19 cellular contexts compared by ENCODE assay signal in genomic region chrX:65726708-65727107, GRCh38. TPM values are rescaled to one million over a fixed set of nuclear protein-coding genes. Genes with fewer than 3 reads are reported as not detected.
DNase-seq lines count a peak whose midpoint lies in the region; ATAC-seq, FAIRE-seq and TF ChIP-seq lines count a peak whose summit lies in the region.
"Had no signal": no experiment of that assay in that cellular context is flagged by ENCODE, and none has a peak within 500 bp of the region (broad histone marks: within the 10 kb centered on the region; RNA-seq: fewer than 3 reads in every experiment).

No MANE protein-coding gene starts in this region.

- DNase-seq in T-helper 2 cell treated with Interferon-gamma antibody and Interleukin-4, amounts not matched to agents 5 μg/mL and 100 μg/mL, for 36 hours (ENCODE audit: low spot score): no peak
- no peak for DNase-seq in T-helper 2 cell
- DNase-seq in central memory CD8-positive, alpha-beta T cell (ENCODE audit: low spot score in 2 of 2): no peak
- DNase-seq in neural crest cell (ENCODE audit: low read depth, low spot score): no peak
- DNase-seq in SIG-M5 (lab: John Stamatoyannopoulos, UW): no peak
- no peak for DNase-seq in small intestine
- DNase-seq: 8988T; amniotic stem cell; foreskin fibroblast; NCI-H2081 treated with DMSO at 0.1 percent for 48 hours; NCI-H526 treated with DMSO at 0.1 percent for 48 hours; stimulated activated CD4-positive, alpha-beta T cell treated with anti-CD3 and anti-CD28 coated beads, Interleukin-4, amount 100 ng/mL, for 1 hour; stimulated activated CD8-positive, alpha-beta memory T cell treated with anti-CD3 and anti-CD28 coated beads, Interleukin-4, amount 100 ng/mL, for 48 hours; transverse colon had no signal

- H3K4me3 Mint-ChIP-seq in T-helper 2 cell treated with Interferon-gamma antibody and Interleukin-4, amounts not matched to agents 5 μg/mL and 100 μg/mL, for 36 hours: no peak overlapping the region
- H3K4me3 Mint-ChIP-seq in IgD-negative memory B cell (peak overlapping the region in 1 of 4 donors; percentile 59), neural crest cell (no peak overlapping the region)
- peak overlapping the region; percentile 38 for H3K4me3 Mint-ChIP-seq in central memory CD8-positive, alpha-beta T cell

- H3K4me1 ChIP-seq in small intestine (ENCODE audit: control insufficient read depth in 2 of 2, insufficient read depth in 1 of 2, low read depth in 1 of 2, low read length in 1 of 2): no peaks in the 10 kb centered on the region
- H3K4me1 ChIP-seq: transverse colon had no signal

- 44 to 55% (median 49%) methylated on average over 1 of the region's 1 CpG for WGBS in small intestine, 3 donors

- ATAC-seq in central memory CD8-positive, alpha-beta T cell (replicated peaks; ENCODE audit: extremely low read depth, poor library complexity, severe bottlenecking): no peak
- ATAC-seq in HG02588 (IDR thresholded peaks at IDR 0.05; ENCODE audit: unreplicated experiment): no peak
- ATAC-seq: Panc1 had no signal

- no peak for TF ChIP-seq CTCF in neural crest cell (conservative IDR thresholded peaks at IDR 0.05)

- peaks cover 0 to 4% of the 10 kb centered on the region in 2 donors for H3K36me3 ChIP-seq in small intestine (ENCODE audit: control insufficient read depth in 2 of 2, insufficient read depth in 2 of 2, low read length in 2 of 2)
- H3K36me3 ChIP-seq: transverse colon had no signal

- H3K27me3 ChIP-seq in small intestine (ENCODE audit: control insufficient read depth in 2 of 2, insufficient read depth in 2 of 2, low read length in 2 of 2): no peaks in the 10 kb centered on the region
- H3K27me3 ChIP-seq: transverse colon had no signal

- H3K36me3 Mint-ChIP-seq in T-helper 2 cell treated with Interferon-gamma antibody and Interleukin-4, amounts not matched to agents 5 μg/mL and 100 μg/mL, for 36 hours (ENCODE audit: low read depth): peaks cover 71% of the 10 kb centered on the region
- H3K36me3 Mint-ChIP-seq in IgD-negative memory B cell (peaks cover 4% of the 10 kb centered on the region), neural crest cell (ENCODE audit: low read depth) (peaks cover 31% of the 10 kb centered on the region)
- peaks cover 50% of the 10 kb centered on the region for H3K36me3 Mint-ChIP-seq in central memory CD8-positive, alpha-beta T cell (ENCODE audit: insufficient read depth)

- H3K9me3 ChIP-seq in small intestine (ENCODE audit: control insufficient read depth, low read depth): peaks cover 2% of the 10 kb centered on the region
- H3K9me3 ChIP-seq: transverse colon had no signal

- no peak overlapping the region for H3K4me3 ChIP-seq in small intestine (ENCODE audit: low read depth in 1 of 2, low read length in 2 of 2)
- H3K4me3 ChIP-seq: transverse colon had no signal

- H3K9me3 Mint-ChIP-seq in T-helper 2 cell treated with Interferon-gamma antibody and Interleukin-4, amounts not matched to agents 5 μg/mL and 100 μg/mL, for 36 hours: peaks cover 3% of the 10 kb centered on the region
- peaks cover 1 to 7% (median 4%) of the 10 kb centered on the region in 3 donors for H3K9me3 Mint-ChIP-seq in IgD-negative memory B cell
- no peaks in the 10 kb centered on the region for H3K9me3 Mint-ChIP-seq in central memory CD8-positive, alpha-beta T cell
- H3K9me3 Mint-ChIP-seq in neural crest cell: peaks cover 6% of the 10 kb centered on the region

- peak overlapping the region in 1 of 2 donors; percentile 38 for H3K27ac ChIP-seq in small intestine (ENCODE audit: low read depth in 1 of 2, low read length in 1 of 2)
- H3K27ac ChIP-seq: transverse colon, VCaP had no signal

- H3K27me3 Mint-ChIP-seq in T-helper 2 cell treated with Interferon-gamma antibody and Interleukin-4, amounts not matched to agents 5 μg/mL and 100 μg/mL, for 36 hours (ENCODE audit: low read depth): no peaks in the 10 kb centered on the region
- H3K27me3 Mint-ChIP-seq in IgD-negative memory B cell: no peaks in the 10 kb centered on the region
- H3K27me3 Mint-ChIP-seq in central memory CD8-positive, alpha-beta T cell: no peaks in the 10 kb centered on the region
- no peaks in the 10 kb centered on the region for H3K27me3 Mint-ChIP-seq in neural crest cell (ENCODE audit: low read depth)

- no peak for FAIRE-seq in small intestine (lab: Jason Lieb, UNC)
- FAIRE-seq: G401.6 had no signal

- peak overlapping the region; percentile 42 for H3K27ac Mint-ChIP-seq in T-helper 2 cell treated with Interferon-gamma antibody and Interleukin-4, amounts not matched to agents 5 μg/mL and 100 μg/mL, for 36 hours
- H3K27ac Mint-ChIP-seq in IgD-negative memory B cell (peak overlapping the region in 2 of 3 donors; percentile 46 to 55), neural crest cell (ENCODE audit: unreplicated experiment) (peak overlapping the region; percentile 46)
- H3K27ac Mint-ChIP-seq in central memory CD8-positive, alpha-beta T cell (ENCODE audit: low read depth): peak overlapping the region; percentile 75

- H3K4me1 Mint-ChIP-seq in T-helper 2 cell treated with Interferon-gamma antibody and Interleukin-4, amounts not matched to agents 5 μg/mL and 100 μg/mL, for 36 hours (ENCODE audit: low read depth): peaks cover 37% of the 10 kb centered on the region
- H3K4me1 Mint-ChIP-seq in IgD-negative memory B cell (peaks cover 25 to 51% (median 40%) of the 10 kb centered on the region in 3 donors), neural crest cell (peaks cover 14% of the 10 kb centered on the region)
- H3K4me1 Mint-ChIP-seq in central memory CD8-positive, alpha-beta T cell: peaks cover 60% of the 10 kb centered on the region

RNA-seq across cellular contexts. Expression of gene MSN, which starts 59.3 kb away (rescaled TPM):
- polyA plus RNA-seq in IgD-negative memory B cell: 498 TPM
- total RNA-seq in neural crest cell: 184 and 185 TPM in 2 replicates
- 10 to 100 TPM; 13.6 to 63.4 (median 46.7) TPM for polyA plus RNA-seq in small intestine
